14 cellular contexts compared by ENCODE assay signal in genomic region chr1:101260531-101260930, GRCh38. TPM values are rescaled to one million over a fixed set of nuclear protein-coding genes. Genes with fewer than 3 reads are reported as not detected.
DNase-seq lines count a peak whose midpoint lies in the region; ATAC-seq, FAIRE-seq and TF ChIP-seq lines count a peak whose summit lies in the region.
"Had no signal": no experiment of that assay in that cellular context is flagged by ENCODE, and none has a peak within 500 bp of the region (broad histone marks: within the 10 kb centered on the region; RNA-seq: fewer than 3 reads in every experiment).

No MANE protein-coding gene starts in this region.

- H3K4me1 ChIP-seq in RWPE2 (ENCODE audit: insufficient read depth, poor library complexity, severe bottlenecking): peaks cover 22% of the 10 kb centered on the region
- H3K4me1 ChIP-seq: psoas muscle had no signal

- H3K4me3 Mint-ChIP-seq in natural killer cell treated with Interleukin-12 subunit alpha and Interleukin-12 subunit beta and Interleukin-15 and Interleukin-18, amount 100 ng/mL, for 72 hours: peak overlapping the region; percentile 42
- H3K4me3 Mint-ChIP-seq: IgD-negative memory B cell had no signal

- H3K36me3 Mint-ChIP-seq in natural killer cell treated with Interleukin-12 subunit alpha and Interleukin-12 subunit beta and Interleukin-15 and Interleukin-18, amount 100 ng/mL, for 72 hours: no peaks in the 10 kb centered on the region
- H3K36me3 Mint-ChIP-seq: IgD-negative memory B cell had no signal

- H3K4me3 ChIP-seq in RWPE2 (ENCODE audit: severe bottlenecking) (no peak overlapping the region), bronchial epithelial cell (ENCODE audit: low read depth, low read length) (no peak overlapping the region)
- H3K4me3 ChIP-seq: colonic mucosa, psoas muscle had no signal

- H3K4me1 Mint-ChIP-seq in natural killer cell treated with Interleukin-12 subunit alpha and Interleukin-12 subunit beta and Interleukin-15 and Interleukin-18, amount 100 ng/mL, for 72 hours (ENCODE audit: low read depth in 2 of 2): peaks cover 63 to 74% of the 10 kb centered on the region in 2 donors

- H3K27me3 Mint-ChIP-seq in natural killer cell treated with Interleukin-12 subunit alpha and Interleukin-12 subunit beta and Interleukin-15 and Interleukin-18, amount 100 ng/mL, for 72 hours: no peaks in the 10 kb centered on the region

- FAIRE-seq in bronchial epithelial cell (lab: Jason Lieb, UNC): no peak

- H3K36me3 ChIP-seq in RWPE2 (ENCODE audit: low read depth): no peaks in the 10 kb centered on the region
- no peaks in the 10 kb centered on the region for H3K36me3 ChIP-seq in bronchial epithelial cell (ENCODE audit: control insufficient read depth, insufficient read depth, low read length)
- H3K36me3 ChIP-seq: colonic mucosa had no signal

- H3K9me3 ChIP-seq in RWPE2 (ENCODE audit: severe bottlenecking): no peaks in the 10 kb centered on the region
- H3K9me3 ChIP-seq: colonic mucosa, psoas muscle had no signal

- peak overlapping the region; percentile 69 to 85 for H3K27ac Mint-ChIP-seq in natural killer cell treated with Interleukin-12 subunit alpha and Interleukin-12 subunit beta and Interleukin-15 and Interleukin-18, amount 100 ng/mL, for 72 hours

- H3K27me3 ChIP-seq in RWPE2 (ENCODE audit: insufficient read depth, poor library complexity, severe bottlenecking): no peaks in the 10 kb centered on the region
- H3K27me3 ChIP-seq in bronchial epithelial cell (ENCODE audit: control insufficient read depth, insufficient read depth, low read length): no peaks in the 10 kb centered on the region
- H3K27me3 ChIP-seq: colonic mucosa had no signal

- peak; percentile 66; the same call in 1 of the 3 replicates for ATAC-seq in RWPE2 (ENCODE audit: low read depth)
- no peak for ATAC-seq in natural killer cell treated with Interleukin-12 subunit alpha and Interleukin-12 subunit beta and Interleukin-15 and Interleukin-18, amount 100 ng/mL, for 72 hours
- ATAC-seq: psoas muscle had no signal

- TF ChIP-seq CTCF in RWPE2 (IDR thresholded peaks at IDR 0.05; ENCODE audit: poor library complexity, severe bottlenecking) (no peak), bronchial epithelial cell (IDR thresholded peaks at IDR 0.05; ENCODE audit: insufficient read depth, low read length, severe bottlenecking) (no peak)

- H3K9me3 Mint-ChIP-seq in natural killer cell treated with Interleukin-12 subunit alpha and Interleukin-12 subunit beta and Interleukin-15 and Interleukin-18, amount 100 ng/mL, for 72 hours: peaks cover 3% of the 10 kb centered on the region
- H3K9me3 Mint-ChIP-seq: IgD-negative memory B cell had no signal

- DNase-seq in Daoy (ENCODE audit: low read depth): peak; percentile 37
- DNase-seq in RWPE2 (ENCODE audit: low spot score): no peak
- DNase-seq in bronchial epithelial cell (ENCODE audit: low read depth): peak; percentile 65
- DNase-seq in natural killer cell treated with Interleukin-12 subunit alpha and Interleukin-12 subunit beta and Interleukin-15 and Interleukin-18, amount 100 ng/mL, for 72 hours (ENCODE audit: low spot score): no peak
- DNase-seq in DMS153 treated with DMSO at 0.1 percent for 48 hours (lab: John Stamatoyannopoulos, UW; ENCODE audit: unreplicated experiment): no peak
- DNase-seq in DMS153 (lab: John Stamatoyannopoulos, UW): no peak
- DNase-seq in SK-N-DZ (ENCODE audit: low spot score): no peak
- DNase-seq: activated naive CD4-positive, alpha-beta T cell treated with anti-CD3 and anti-CD28 coated beads, Interleukin-2, amount 50 U/mL, for 16 hours; Calu3; colonic mucosa; NCI-H1930; psoas muscle; stimulated activated CD4-positive, alpha-beta T cell treated with anti-CD3 and anti-CD28 coated beads, Interleukin-4, amount 100 ng/mL, for 24 hours had no signal

- peak overlapping the region; percentile 71 for H3K27ac ChIP-seq in RWPE2 (ENCODE audit: poor library complexity, severe bottlenecking)
- H3K27ac ChIP-seq: colonic mucosa, psoas muscle had no signal

RNA-seq across cellular contexts. Expression of gene S1PR1, which starts 23.7 kb away (rescaled TPM):
- total RNA-seq in Daoy (2014; rRNA removed; shearing (Covaris generic)): 0.63 and 1.4 TPM in 2 replicates
- total RNA-seq in bronchial epithelial cell: under 0.01 and 0.26 TPM in 2 replicates
- 10 to 100 TPM; 11.8 to 49.3 TPM for total RNA-seq in natural killer cell treated with Interleukin-12 subunit alpha and Interleukin-12 subunit beta and Interleukin-15 and Interleukin-18, amount 100 ng/mL, for 72 hours
- not detected in 2 replicates for polyA plus RNA-seq in SK-N-DZ (2014; cell fraction: cytosol; rRNA removed)
- 0.16 and 0.17 TPM in 2 replicates for polyA plus RNA-seq in SK-N-DZ (2014; cell fraction: nucleus; rRNA removed)
- total RNA-seq: Calu3 had no signal

Comparison
In these comparisons a context has a peak if more than half of its experiments do, and no peak if none do; other contexts are left out.
1. DNase-seq: peak in Daoy (single experiment) and bronchial epithelial cell (single experiment); none in RWPE2 (single experiment), natural killer cell treated with Interleukin-12 subunit alpha and Interleukin-12 subunit beta and Interleukin-15 and Interleukin-18, amount 100 ng/mL, for 72 hours (single experiment), DMS153 treated with DMSO at 0.1 percent for 48 hours (single experiment), DMS153 (single experiment) and SK-N-DZ (single experiment).